ENCODE assay signal across 9 cellular contexts in genomic region chr19:49210108-49210900, GRCh38. TPM values are rescaled to one million over a fixed set of nuclear protein-coding genes. Genes with fewer than 3 reads are reported as not detected.
DNase-seq lines count a peak whose midpoint lies in the region; ATAC-seq, FAIRE-seq and TF ChIP-seq lines count a peak whose summit lies in the region.
"Had no signal": no experiment of that assay in that cellular context is flagged by ENCODE, and none has a peak within 500 bp of the region (broad histone marks: within the 10 kb centered on the region; RNA-seq: fewer than 3 reads in every experiment).

No MANE protein-coding gene starts in this region.

- H3K4me1 ChIP-seq in adipocyte (ENCODE audit: control insufficient read depth, insufficient read depth, low read length) (peaks cover 10% of the 10 kb centered on the region), HepG2 (ENCODE audit: insufficient read depth, low read length) (peaks cover 17% of the 10 kb centered on the region), tibial nerve (peaks cover 0 to 28% (median 0%) of the 10 kb centered on the region in 4 donors)

- H3K79me2 ChIP-seq in HepG2 (ENCODE audit: insufficient read depth, low read length): no peaks in the 10 kb centered on the region

- peak; percentile 33; the same call in 2 of the 3 replicates for ATAC-seq in HepG2

- intact Hi-C loops in HepG2 (cut with micrococcal nuclease; ENCODE audit: unreplicated experiment): no loop called here

- peak; percentile 10 for DNase-seq in NCI-H2227 (lab: John Stamatoyannopoulos, UW; ENCODE audit: unreplicated experiment)
- DNase-seq in NCI-H2227 treated with DMSO at 0.1 percent for 48 hours (lab: John Stamatoyannopoulos, UW): no peak
- DNase-seq in adipocyte (ENCODE audit: low read depth): peak; percentile 29
- no peak for DNase-seq in HepG2 (ENCODE audit: low spot score)
- peak; percentile 23 to 33 for DNase-seq in tibial nerve (ENCODE audit: low spot score in 2 of 2)
- DNase-seq in HuH-7.5 (ENCODE audit: low spot score): no peak
- DNase-seq in NCI-H2196 (lab: John Stamatoyannopoulos, UW; ENCODE audit: unreplicated experiment): no peak
- no peak for DNase-seq in NK-92 (lab: John Stamatoyannopoulos, UW; ENCODE audit: unreplicated experiment)

- no peak for FAIRE-seq in HepG2 (lab: Jason Lieb, UNC)

- in situ Hi-C loops in HepG2 (cut with HindIII; ENCODE audit: extremely low pct_ligation_motif_present, low pct_unique_long_range_greater_than_20kb): no loop called here

- H3K4me3 ChIP-seq in adipocyte (ENCODE audit: low read length) (no peak overlapping the region), HepG2 (replicated peaks in 1 of 3; ENCODE audit: insufficient read depth in 1 of 3, low read depth in 2 of 3, low read length in 3 of 3) (no peak overlapping the region), tibial nerve (peak overlapping the region in 3 of 4 donors; percentile 3 to 41 (median 4))

- H3K9ac ChIP-seq in adipocyte (ENCODE audit: low read length): no peak overlapping the region
- H3K9ac ChIP-seq in HepG2 (ENCODE audit: insufficient read depth, low read depth, low read length): no peak overlapping the region

- no peak for TF ChIP-seq RAD21 in HepG2 (CRISPR knock-in tag; IDR thresholded peaks at IDR 0.05)

- no peak overlapping the region for H3K27ac ChIP-seq in HepG2 (ENCODE audit: extremely low read length, insufficient read depth, low read length)
- H3K27ac ChIP-seq in tibial nerve: peak overlapping the region in 1 of 4 donors; percentile 8

- no TSS peak for BruUV-seq in HepG2 (replicated peaks; lab: Mats Ljungman, UMichigan)

- H2AFZ ChIP-seq in HepG2 (ENCODE audit: low read length): no peak overlapping the region

- H3K9me3 ChIP-seq in adipocyte (ENCODE audit: control insufficient read depth, low read length) (no peaks in the 10 kb centered on the region), HepG2 (ENCODE audit: low read length) (no peaks in the 10 kb centered on the region), tibial nerve (no peaks in the 10 kb centered on the region)

- no peaks in the 10 kb centered on the region for H4K20me1 ChIP-seq in HepG2 (ENCODE audit: insufficient read depth, low read length)

- no peak overlapping the region for H3K4me2 ChIP-seq in HepG2 (ENCODE audit: low read depth, low read length)

- TF ChIP-seq POLR2A in HepG2 (IDR thresholded peaks at IDR 0.05; ENCODE audit: insufficient read depth in 1 of 2, low read depth in 2 of 2, low read length in 2 of 2): no peak
- TF ChIP-seq POLR2A in tibial nerve (IDR thresholded peaks at IDR 0.05): no peak

- TF ChIP-seq CTCF in HepG2 (CRISPR knock-in tag; IDR thresholded peaks at IDR 0.05) (0 out of 2 replicates have a peak, but pooled peaks have one; percentile 30), tibial nerve (IDR thresholded peaks at IDR 0.05) (no peak)

- WGBS in HepG2 (ENCODE audit: low lambda C conversion rate): 84% methylated on average over 50 of the region's 50 CpGs
- WGBS in tibial nerve, 2 donors: 36 to 42% methylated on average over 50 of the region's 50 CpGs

- TF ChIP-seq EP300 in HepG2 (IDR thresholded peaks at IDR 0.05; ENCODE audit: low read depth in 2 of 2, low read length in 2 of 2) (no peak), HepG2 (CRISPR knock-in tag; IDR thresholded peaks at IDR 0.05; ENCODE audit: borderline replicate concordance) (no peak), tibial nerve (IDR thresholded peaks at IDR 0.05) (no peak)

- H3K36me3 ChIP-seq in adipocyte (ENCODE audit: control insufficient read depth, insufficient read depth, low read length, severe bottlenecking) (peaks cover 29% of the 10 kb centered on the region), HepG2 (replicated peaks in 1 of 2; ENCODE audit: control insufficient read depth in 1 of 2, insufficient read depth in 2 of 2, low read length in 2 of 2) (no peaks in the 10 kb centered on the region), tibial nerve (no peaks in the 10 kb centered on the region)

- POLR2A ChIA-PET in HepG2 (lab: Yijun Ruan, JAX): interaction anchor here (0.7 kb wide), 1 partner anchor 231 kb away, joined by 3 read pairs; no protein-coding TSS in a partner anchor

- H3K27me3 ChIP-seq in adipocyte (replicated peaks; ENCODE audit: control insufficient read depth, insufficient read depth, low read length): no peaks in the 10 kb centered on the region
- no peaks in the 10 kb centered on the region for H3K27me3 ChIP-seq in HepG2 (ENCODE audit: control insufficient read depth in 1 of 2, insufficient read depth in 2 of 2, low read length in 2 of 2)
- no peaks in the 10 kb centered on the region for H3K27me3 ChIP-seq in tibial nerve

- CTCF ChIA-PET in HepG2 (lab: Yijun Ruan, JAX; ENCODE audit: low intra/inter-chr PET ratio, low total read pairs): no interaction called here

TF ChIP-seq in HepG2, 621 proteins besides CTCF, POLR2A, EP300 and RAD21 (continues in another document):
- no peak for TF ChIP-seq SRSF1 (optimal IDR thresholded peaks at IDR 0.05; ENCODE audit: low read depth, low read length)
- TF ChIP-seq RARA (CRISPR knock-in tag; IDR thresholded peaks at IDR 0.05): peak; percentile 24; the same call in 1 of the 2 replicates

RNA-seq across cellular contexts. Expression of gene TRPM4, which starts 52.7 kb away (rescaled TPM):
- 1.7 and 1.9 TPM in 2 replicates for total RNA-seq in HepG2 (2016; rRNA removed; fragmentation: Illumina TruSeq; extraction: Trizol)
- 0.91 and 1.1 TPM in 2 replicates for total RNA-seq in HepG2 (2016; cell fraction: cytosol; rRNA removed; fragmentation: Illumina TruSeq; extraction: Trizol; ENCODE audit: low read depth)
- 1.2 and 1.5 TPM in 2 replicates for total RNA-seq in HepG2 (2016; cell fraction: insoluble cytoplasmic fraction; rRNA removed; fragmentation: Illumina TruSeq; extraction: Trizol)
- 1.2 and 1.6 TPM in 2 replicates for total RNA-seq in HepG2 (2016; cell fraction: membrane; rRNA removed; fragmentation: Illumina TruSeq; extraction: Trizol)
- total RNA-seq in HepG2 (2016; cell fraction: nucleus; rRNA removed; fragmentation: Illumina TruSeq; extraction: Trizol): 3.3 and 3.9 TPM in 2 replicates
- 4.3 and 6.3 TPM in 2 replicates for polyA plus RNA-seq in HepG2 (2011; rRNA removed)
- polyA plus RNA-seq in HepG2 (2011; cell fraction: cytosol; rRNA removed): 3.2 and 3.5 TPM in 2 replicates
- polyA plus RNA-seq in HepG2 (2011; cell fraction: nucleus; rRNA removed): 27.5 and 33.2 TPM in 2 replicates
- 6.3 and 7.5 TPM in 2 replicates for polyA plus RNA-seq in HepG2 (2012)
- polyA plus RNA-seq in HepG2 (2016; cell fraction: cytosol; fragmentation: Illumina TruSeq; extraction: Trizol; ENCODE audit: low read depth): 0.50 and 0.69 TPM in 2 replicates
- 0.73 and 1.3 TPM in 2 replicates for polyA plus RNA-seq in HepG2 (2016; cell fraction: insoluble cytoplasmic fraction; fragmentation: Illumina TruSeq; extraction: Trizol; ENCODE audit: low read depth)
- 1.1 TPM in 2 replicates for polyA plus RNA-seq in HepG2 (2016; cell fraction: membrane; fragmentation: Illumina TruSeq; extraction: Trizol; ENCODE audit: low read depth)
- 6.3 and 6.9 TPM in 2 replicates for polyA plus RNA-seq in HepG2 (2016; cell fraction: nucleus; fragmentation: Illumina TruSeq; extraction: Trizol; ENCODE audit: insufficient read depth, low read depth)
- polyA minus RNA-seq in HepG2 (2011; rRNA and poly(A)+ RNA removed; ENCODE audit: low replicate concordance): 4.8 and 7.6 TPM in 2 replicates
- polyA minus RNA-seq in HepG2 (2011; cell fraction: cytosol; rRNA and poly(A)+ RNA removed): 1.8 and 3.2 TPM in 2 replicates
- polyA minus RNA-seq in HepG2 (2011; cell fraction: nucleus; rRNA and poly(A)+ RNA removed): 5.5 and 6.3 TPM in 2 replicates
- total RNA-seq in tibial nerve: 10 to 100 TPM; 12.6 to 22.4 (median 16.7) TPM

RNA-seq across cellular contexts. Expression of gene HRC, which starts 55.1 kb away (rescaled TPM):
- total RNA-seq in HepG2 (2016; rRNA removed; fragmentation: Illumina TruSeq; extraction: Trizol) (1.5 and 3.6 TPM in 2 replicates), tibial nerve (1 to 10 TPM in 3 of 4 donors, under 1 TPM in 1; 0.60 to 4.3 (median 2.6) TPM)
- 0.18 and 0.20 TPM in 2 replicates for total RNA-seq in HepG2 (2016; cell fraction: cytosol; rRNA removed; fragmentation: Illumina TruSeq; extraction: Trizol; ENCODE audit: low read depth)
- total RNA-seq in HepG2 (2016; cell fraction: insoluble cytoplasmic fraction; rRNA removed; fragmentation: Illumina TruSeq; extraction: Trizol): 1.0 and 4.4 TPM in 2 replicates
- 0.24 and 0.46 TPM in 2 replicates for total RNA-seq in HepG2 (2016; cell fraction: membrane; rRNA removed; fragmentation: Illumina TruSeq; extraction: Trizol)
- total RNA-seq in HepG2 (2016; cell fraction: nucleus; rRNA removed; fragmentation: Illumina TruSeq; extraction: Trizol): 2.5 and 3.4 TPM in 2 replicates
- polyA plus RNA-seq in HepG2 (2011; rRNA removed): 15.4 and 26.4 TPM in 2 replicates
- polyA plus RNA-seq in HepG2 (2011; cell fraction: cytosol; rRNA removed): 13.5 and 21.9 TPM in 2 replicates
- 13.0 and 19.9 TPM in 2 replicates for polyA plus RNA-seq in HepG2 (2011; cell fraction: nucleus; rRNA removed)
- 17.7 and 25.6 TPM in 2 replicates for polyA plus RNA-seq in HepG2 (2012)
- 0.20 and 0.45 TPM in 2 replicates for polyA plus RNA-seq in HepG2 (2016; cell fraction: cytosol; fragmentation: Illumina TruSeq; extraction: Trizol; ENCODE audit: low read depth)
- 1.3 and 2.6 TPM in 2 replicates for polyA plus RNA-seq in HepG2 (2016; cell fraction: insoluble cytoplasmic fraction; fragmentation: Illumina TruSeq; extraction: Trizol; ENCODE audit: low read depth)
- polyA plus RNA-seq in HepG2 (2016; cell fraction: membrane; fragmentation: Illumina TruSeq; extraction: Trizol; ENCODE audit: low read depth): 0.15 and 0.74 TPM in 2 replicates
- polyA plus RNA-seq in HepG2 (2016; cell fraction: nucleus; fragmentation: Illumina TruSeq; extraction: Trizol; ENCODE audit: insufficient read depth, low read depth): 7.3 and 9.2 TPM in 2 replicates
- 0.28 and 5.1 TPM in 2 replicates for polyA minus RNA-seq in HepG2 (2011; rRNA and poly(A)+ RNA removed; ENCODE audit: low replicate concordance)
- 3.9 and 8.6 TPM in 2 replicates for polyA minus RNA-seq in HepG2 (2011; cell fraction: cytosol; rRNA and poly(A)+ RNA removed)
- 2.2 and 4.6 TPM in 2 replicates for polyA minus RNA-seq in HepG2 (2011; cell fraction: nucleus; rRNA and poly(A)+ RNA removed)
- polyA plus RNA-seq: neural cell had no signal

Comparison
In these comparisons a context has a peak if more than half of its experiments do, and no peak if none do; other contexts are left out.
1. DNase-seq: peak in NCI-H2227 (single experiment), adipocyte (single experiment) and tibial nerve (2 of 2); none in NCI-H2227 treated with DMSO at 0.1 percent for 48 hours (single experiment), HepG2 (single experiment), HuH-7.5 (single experiment), NCI-H2196 (single experiment) and NK-92 (single experiment).
2. H3K4me3 ChIP-seq: peak in tibial nerve (3 of 4); none in adipocyte (single experiment) and HepG2 (0 of 3).